In the genomic region with DNA sequence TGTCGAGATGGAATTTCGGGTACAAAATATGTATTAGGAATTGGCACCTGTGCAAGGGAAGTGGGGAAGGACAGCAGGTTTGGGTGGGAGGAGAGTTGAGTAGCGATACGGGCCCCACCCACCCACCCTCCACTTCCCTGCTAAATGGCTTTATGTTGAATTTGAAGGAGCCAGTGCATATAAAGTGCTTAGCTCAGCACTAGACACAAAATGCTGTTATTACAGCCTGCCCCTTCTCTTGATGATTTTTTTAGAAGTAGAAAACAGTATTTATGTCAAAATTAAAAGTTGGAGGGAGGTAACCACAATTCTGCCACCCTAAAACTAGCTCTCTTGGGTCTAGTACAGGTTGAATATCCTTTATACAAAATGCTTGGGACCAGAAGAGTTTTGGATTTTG, we compare ENCODE assay signal across 1 cellular context.
A peak's percentile ranks its signal among the peaks of the same experiment; 100 is the strongest.
TF ChIP-seq lines count a peak whose summit lies in the region.

No MANE protein-coding gene starts in this region.

TF ChIP-seq in HepG2, 621 proteins besides CTCF, POLR2A, EP300 and RAD21 (continued from another document):
- TF ChIP-seq, protein P1, sequence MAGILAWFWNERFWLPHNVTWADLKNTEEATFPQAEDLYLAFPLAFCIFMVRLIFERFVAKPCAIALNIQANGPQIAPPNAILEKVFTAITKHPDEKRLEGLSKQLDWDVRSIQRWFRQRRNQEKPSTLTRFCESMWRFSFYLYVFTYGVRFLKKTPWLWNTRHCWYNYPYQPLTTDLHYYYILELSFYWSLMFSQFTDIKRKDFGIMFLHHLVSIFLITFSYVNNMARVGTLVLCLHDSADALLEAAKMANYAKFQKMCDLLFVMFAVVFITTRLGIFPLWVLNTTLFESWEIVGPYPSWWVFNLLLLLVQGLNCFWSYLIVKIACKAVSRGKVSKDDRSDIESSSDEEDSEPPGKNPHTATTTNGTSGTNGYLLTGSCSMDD (CRISPR knock-in tag; IDR thresholded peaks at IDR 0.05), result no peak
- TF ChIP-seq MAFF (IDR thresholded peaks at IDR 0.05; ENCODE audit: low read depth, low read length) (peak; percentile 68), ZSCAN31 (CRISPR knock-in tag; IDR thresholded peaks at IDR 0.05; ENCODE audit: low read depth) (no peak)
